ENCODE assay signal across 1 cellular context in genomic region chr1:3483801-3484444, GRCh38.
A peak's percentile ranks its signal among the peaks of the same experiment; 100 is the strongest.
TF ChIP-seq lines count a peak whose summit lies in the region.

No MANE protein-coding gene starts in this region.

TF ChIP-seq in K562, 482 proteins besides CTCF, POLR2A, EP300 and RAD21 (continued from another document and continues in another):
- TF ChIP-seq ZNF407 (IDR thresholded peaks at IDR 0.05; ENCODE audit: low read depth) = no peak
- no peak for TF ChIP-seq ESRRB (CRISPR knock-in tag; IDR thresholded peaks at IDR 0.05; ENCODE audit: borderline replicate concordance)
- no peak for TF ChIP-seq HDAC6 (IDR thresholded peaks at IDR 0.05; ENCODE audit: low read depth, low read length)
- no peak for TF ChIP-seq ETS1 (conservative IDR thresholded peaks at IDR 0.05; ENCODE audit: control insufficient read depth, low read depth, low read length)
- TF ChIP-seq CGGBP1 (CRISPR knock-in tag; IDR thresholded peaks at IDR 0.05) = no peak
- TF ChIP-seq SMAD3 (CRISPR knock-in tag; conservative IDR thresholded peaks at IDR 0.05) = no peak
- TF ChIP-seq RBM14 (IDR thresholded peaks at IDR 0.05; ENCODE audit: borderline replicate concordance, insufficient read depth, low read depth, low read length) = no peak
- no peak for TF ChIP-seq ZNF586 (CRISPR knock-in tag; conservative IDR thresholded peaks at IDR 0.05)
- no peak for TF ChIP-seq ZNF518B (CRISPR knock-in tag; IDR thresholded peaks at IDR 0.05)
- no peak for TF ChIP-seq ZNF224 (CRISPR knock-in tag; IDR thresholded peaks at IDR 0.05)
- no peak for TF ChIP-seq ZNF589 (CRISPR knock-in tag; IDR thresholded peaks at IDR 0.05; ENCODE audit: low read depth)
- TF ChIP-seq ELK3 (CRISPR knock-in tag; IDR thresholded peaks at IDR 0.05) = no peak
- TF ChIP-seq POLR2H (tag; IDR thresholded peaks at IDR 0.05; ENCODE audit: low read depth) = no peak
- TF ChIP-seq NCOA1 (IDR thresholded peaks at IDR 0.05; ENCODE audit: low read depth) = no peak
- no peak for TF ChIP-seq NR3C1 (CRISPR knock-in tag; IDR thresholded peaks at IDR 0.05)
- no peak for TF ChIP-seq PATZ1 (CRISPR knock-in tag; IDR thresholded peaks at IDR 0.05; ENCODE audit: borderline replicate concordance)
- TF ChIP-seq CHD1 (IDR thresholded peaks at IDR 0.05; ENCODE audit: low read length) = no peak
- no peak for TF ChIP-seq ZNF232 (CRISPR knock-in tag; IDR thresholded peaks at IDR 0.05)
- no peak for TF ChIP-seq PHB (CRISPR knock-in tag; IDR thresholded peaks at IDR 0.05)
- TF ChIP-seq ZBTB9 (CRISPR knock-in tag; IDR thresholded peaks at IDR 0.05) = 0 out of 2 replicates have a peak, but pooled peaks have one; percentile 23
- no peak for TF ChIP-seq BRF1 (IDR thresholded peaks at IDR 0.05; ENCODE audit: borderline replicate concordance, extremely low read depth, insufficient read length)
- no peak for TF ChIP-seq CEBPB (tag; IDR thresholded peaks at IDR 0.05)
- TF ChIP-seq MBD1 (CRISPR knock-in tag; IDR thresholded peaks at IDR 0.05) = no peak
- no peak for TF ChIP-seq XRCC3 (IDR thresholded peaks at IDR 0.05)
- TF ChIP-seq TFE3 (CRISPR knock-in tag; IDR thresholded peaks at IDR 0.05) = no peak
- TF ChIP-seq KLF16 (IDR thresholded peaks at IDR 0.05) = 0 out of 2 replicates have a peak, but pooled peaks have one; percentile 26
- 0 out of 4 replicates have a peak, but pooled peaks of 1 of the 2 experiments have one; percentile 31 for TF ChIP-seq UBTF (IDR thresholded peaks at IDR 0.05; ENCODE audit: borderline replicate concordance in 1 of 2, low read depth in 2 of 2, low read length in 2 of 2)
- no peak for TF ChIP-seq CHCHD3 (CRISPR knock-in tag; IDR thresholded peaks at IDR 0.05)
- no peak for TF ChIP-seq SMARCA4 (IDR thresholded peaks at IDR 0.05)
- no peak for TF ChIP-seq RBBP5 (IDR thresholded peaks at IDR 0.05; ENCODE audit: borderline replicate concordance, insufficient read depth, low read length, poor library complexity, severe bottlenecking)
- no peak for TF ChIP-seq HOXB6 (CRISPR knock-in tag; IDR thresholded peaks at IDR 0.05; ENCODE audit: borderline replicate concordance)
- TF ChIP-seq FOXJ3 (CRISPR knock-in tag; IDR thresholded peaks at IDR 0.05) = no peak
- no peak for TF ChIP-seq PYGO2 (tag; IDR thresholded peaks at IDR 0.05)
- no peak; the same call in 1 of the 2 replicates for TF ChIP-seq CTBP1 (IDR thresholded peaks at IDR 0.05; ENCODE audit: borderline replicate concordance)
